Comparison of ENCODE assay signal across 20 cellular contexts in genomic region chr20:51426879-51427624, GRCh38.
DNase-seq lines count a peak whose midpoint lies in the region; ATAC-seq lines count a peak whose summit lies in the region.
"Had no signal": no experiment of that assay in that cellular context is flagged by ENCODE, and none has a peak within 500 bp of the region (broad histone marks: within the 10 kb centered on the region; RNA-seq: fewer than 3 reads in every experiment).

No MANE protein-coding gene starts in this region.

- peak overlapping the region; percentile 97 for H4K8ac ChIP-seq in trophoblast cell (ENCODE audit: low read depth, low read length)

- H3K4ac ChIP-seq in trophoblast cell (ENCODE audit: low read depth, low read length): peak overlapping the region; percentile 97

- no peak overlapping the region for H3K23ac ChIP-seq in trophoblast cell (ENCODE audit: low read length)

- H3K27me3 Mint-ChIP-seq in activated CD4-positive, alpha-beta T cell treated with anti-CD3 and anti-CD28 coated beads, Interleukin-2, amount 10 ng/mL, durations not matched to agents 24 days and 14 days: no peaks in the 10 kb centered on the region
- H3K27me3 Mint-ChIP-seq in T-helper 17 cell (no peaks in the 10 kb centered on the region), immature natural killer cell (ENCODE audit: low read depth in 3 of 3) (peaks cover 5 to 43% (median 18%) of the 10 kb centered on the region in 3 donors)

- no peak overlapping the region for H3K4me2 ChIP-seq in trophoblast cell (ENCODE audit: low read length)

- peaks cover 78% of the 10 kb centered on the region for H3K79me1 ChIP-seq in trophoblast cell (ENCODE audit: low read length)

- no peak for DNase-seq in activated CD4-positive, alpha-beta T cell treated with anti-CD3 and anti-CD28 coated beads, Interleukin-2, amount 10 ng/mL, durations not matched to agents 24 days and 14 days
- DNase-seq in activated CD4-positive, alpha-beta T cell treated with anti-CD3 and anti-CD28 coated beads, Interleukin-2, amount 50 U/mL, for 48 hours: no peak
- DNase-seq in T-helper 17 cell: no peak
- peak; percentile 45 to 62 (median 54) for DNase-seq in immature natural killer cell
- no peak for DNase-seq in trophoblast cell
- no peak for DNase-seq in Kasumi-1 (lab: John Stamatoyannopoulos, UW)
- no peak for DNase-seq in NCI-H526 treated with DMSO at 0.1 percent for 48 hours (lab: John Stamatoyannopoulos, UW)
- DNase-seq: 8988T; activated CD8-positive, alpha-beta memory T cell treated with anti-CD3 and anti-CD28 coated beads, Interleukin-2, amount 50 U/mL, for 48 hours; effector CD4-positive, alpha-beta T cell; heart right ventricle; IMR-90; NCI-H2107; NCI-H774; ovary; RPMI8226; sigmoid colon; stimulated activated CD4-positive, alpha-beta T cell treated with anti-CD3 and anti-CD28 coated beads, Interleukin-4, amount 100 ng/mL, for 24 hours; upper lobe of left lung had no signal

- H2BK12ac ChIP-seq in trophoblast cell (ENCODE audit: low read length): peak overlapping the region; percentile 99

- H3K4me1 ChIP-seq in trophoblast cell (ENCODE audit: control insufficient read depth in 1 of 2, insufficient read depth in 2 of 2, low read length in 2 of 2): peaks cover 46 to 47% of the 10 kb centered on the region in 2 experiments

- no peaks in the 10 kb centered on the region for H3K27me3 ChIP-seq in trophoblast cell (ENCODE audit: insufficient read depth, low read length)
- H3K27me3 ChIP-seq: heart right ventricle, ovary, sigmoid colon, upper lobe of left lung had no signal

- peak overlapping the region; percentile 100 for H2BK120ac ChIP-seq in trophoblast cell (ENCODE audit: insufficient read depth, low read length, poor library complexity)

- no CpG with 5 or more reads among the region's 17 CpGs for WGBS in trophoblast cell (ENCODE audit: extremely low coverage, insufficient coverage, insufficient read length)

- ATAC-seq in T-helper 17 cell (no peak), HG03442 (IDR thresholded peaks at IDR 0.05; ENCODE audit: unreplicated experiment) (no peak)
- ATAC-seq: heart right ventricle had no signal

- peak overlapping the region; percentile 100 for H3K27ac ChIP-seq in trophoblast cell (ENCODE audit: low read depth, low read length)
- H3K27ac ChIP-seq: ovary, upper lobe of left lung had no signal

- peaks cover 27% of the 10 kb centered on the region for H3K79me2 ChIP-seq in trophoblast cell (ENCODE audit: control insufficient read depth, insufficient read depth, low read length, poor library complexity)

- H2AK5ac ChIP-seq in trophoblast cell (ENCODE audit: low read length): peak overlapping the region; percentile 97

- peak overlapping the region; percentile 100 for H2BK5ac ChIP-seq in trophoblast cell (ENCODE audit: low read depth, low read length, poor library complexity)

- H3K4me1 Mint-ChIP-seq in activated CD4-positive, alpha-beta T cell treated with anti-CD3 and anti-CD28 coated beads, Interleukin-2, amount 10 ng/mL, durations not matched to agents 24 days and 14 days: peaks cover 49% of the 10 kb centered on the region
- peaks cover 51% of the 10 kb centered on the region for H3K4me1 Mint-ChIP-seq in T-helper 17 cell
- H3K4me1 Mint-ChIP-seq in immature natural killer cell: peaks cover 69 to 92% of the 10 kb centered on the region in 2 donors

- H3K9me3 Mint-ChIP-seq in activated CD4-positive, alpha-beta T cell treated with anti-CD3 and anti-CD28 coated beads, Interleukin-2, amount 10 ng/mL, durations not matched to agents 24 days and 14 days: no peaks in the 10 kb centered on the region
- H3K9me3 Mint-ChIP-seq in immature natural killer cell: no peaks in the 10 kb centered on the region

- H3K36me3 ChIP-seq in trophoblast cell (ENCODE audit: control insufficient read depth in 1 of 2, insufficient read depth in 2 of 2, low read length in 2 of 2): peaks cover 3 to 5% of the 10 kb centered on the region in 2 experiments
- H3K36me3 ChIP-seq: ovary, sigmoid colon had no signal

- H3K9me3 ChIP-seq in T-helper 17 cell (ENCODE audit: control insufficient read depth, low read length, poor library complexity, severe bottlenecking) (no peaks in the 10 kb centered on the region), trophoblast cell (ENCODE audit: insufficient read depth, low read depth, low read length) (no peaks in the 10 kb centered on the region)
- H3K9me3 ChIP-seq: heart right ventricle, ovary, sigmoid colon, upper lobe of left lung had no signal

- peak overlapping the region; percentile 78 for H3K27ac Mint-ChIP-seq in activated CD4-positive, alpha-beta T cell treated with anti-CD3 and anti-CD28 coated beads, Interleukin-2, amount 10 ng/mL, durations not matched to agents 24 days and 14 days
- peak overlapping the region; percentile 100 for H3K27ac Mint-ChIP-seq in T-helper 17 cell
- H3K27ac Mint-ChIP-seq in immature natural killer cell: peak overlapping the region; percentile 42 to 93 (median 86)

- H4K91ac ChIP-seq in trophoblast cell (ENCODE audit: low read depth, low read length): peak overlapping the region; percentile 100

- H2AFZ ChIP-seq in trophoblast cell (ENCODE audit: insufficient read depth, low read length, poor library complexity): peak overlapping the region; percentile 72

- intact Hi-C loops in activated CD4-positive, alpha-beta T cell treated with anti-CD3 and anti-CD28 coated beads, Interleukin-2, amount 10 ng/mL, durations not matched to agents 24 days and 14 days (cut with micrococcal nuclease): no loop called here

- peak overlapping the region; percentile 84 for H4K12ac ChIP-seq in trophoblast cell (ENCODE audit: low read depth, low read length)

- peak overlapping the region; percentile 99 for H3K18ac ChIP-seq in trophoblast cell (ENCODE audit: low read length)

- peak overlapping the region; percentile 99 for H3K14ac ChIP-seq in trophoblast cell (ENCODE audit: low read length)

- no peak overlapping the region for H3K9ac ChIP-seq in trophoblast cell (ENCODE audit: low read length)

- H3K4me3 Mint-ChIP-seq in activated CD4-positive, alpha-beta T cell treated with anti-CD3 and anti-CD28 coated beads, Interleukin-2, amount 10 ng/mL, durations not matched to agents 24 days and 14 days: no peak overlapping the region
- peak overlapping the region; percentile 83 for H3K4me3 Mint-ChIP-seq in T-helper 17 cell
- peak overlapping the region; percentile 64 to 74 (median 70) for H3K4me3 Mint-ChIP-seq in immature natural killer cell

- H3K4me3 ChIP-seq in trophoblast cell (ENCODE audit: low read depth, low read length): no peak overlapping the region
- H3K4me3 ChIP-seq: heart right ventricle, ovary, sigmoid colon, upper lobe of left lung had no signal

- H3K36me3 Mint-ChIP-seq in activated CD4-positive, alpha-beta T cell treated with anti-CD3 and anti-CD28 coated beads, Interleukin-2, amount 10 ng/mL, durations not matched to agents 24 days and 14 days (ENCODE audit: low read depth): peaks cover 68% of the 10 kb centered on the region
- H3K36me3 Mint-ChIP-seq in T-helper 17 cell (ENCODE audit: low read depth) (peaks cover 10% of the 10 kb centered on the region), immature natural killer cell (peaks cover 11 to 45% (median 18%) of the 10 kb centered on the region in 3 donors)

Comparison
In these comparisons a context has a peak if more than half of its experiments do, and no peak if none do; other contexts are left out.
1. DNase-seq: peak in immature natural killer cell (3 of 3); none in activated CD4-positive, alpha-beta T cell treated with anti-CD3 and anti-CD28 coated beads, Interleukin-2, amount 10 ng/mL, durations not matched to agents 24 days and 14 days (single experiment), activated CD4-positive, alpha-beta T cell treated with anti-CD3 and anti-CD28 coated beads, Interleukin-2, amount 50 U/mL, for 48 hours (0 of 2), T-helper 17 cell (0 of 3), trophoblast cell (0 of 2), Kasumi-1 (0 of 2) and NCI-H526 treated with DMSO at 0.1 percent for 48 hours (single experiment).
2. Peak in every context shown above with its lines, with median percentiles within 50 percentile points of each other: H3K27ac Mint-ChIP-seq.